15 cellular contexts compared by ENCODE assay signal in genomic region chr7:38206071-38206470, GRCh38. TPM values are rescaled to one million over a fixed set of nuclear protein-coding genes. Genes with fewer than 3 reads are reported as not detected.
DNase-seq lines count a peak whose midpoint lies in the region; ATAC-seq and TF ChIP-seq lines count a peak whose summit lies in the region.
"Had no signal": no experiment of that assay in that cellular context is flagged by ENCODE, and none has a peak within 500 bp of the region (broad histone marks: within the 10 kb centered on the region; RNA-seq: fewer than 3 reads in every experiment).

No MANE protein-coding gene starts in this region.

- DNase-seq in T-cell (no peak), myocyte (ENCODE audit: low read depth) (peak; percentile 70), DMS 273 (lab: John Stamatoyannopoulos, UW; ENCODE audit: unreplicated experiment) (no peak), occipital lobe (lab: John Stamatoyannopoulos, UW) (no peak)
- DNase-seq: C1 segment of cervical spinal cord; Calu3; CD4-positive, alpha-beta memory T cell; COR-L47; DMS153; DND-41; GM23248; H7; HCEC 1CT had no signal

- peaks cover 43% of the 10 kb centered on the region for H3K36me3 Mint-ChIP-seq in T-cell

- peak overlapping the region; percentile 55 for H3K27ac ChIP-seq in 22Rv1
- H3K27ac ChIP-seq: GM23248 had no signal

- H3K4me3 Mint-ChIP-seq in T-cell, result no peak overlapping the region
- H3K4me3 Mint-ChIP-seq: CD4-positive, alpha-beta memory T cell had no signal

- POLR2A ChIA-PET in T-cell (lab: Charles Lee), result no interaction called here

- no peaks in the 10 kb centered on the region for H3K27me3 Mint-ChIP-seq in T-cell
- H3K27me3 Mint-ChIP-seq: CD4-positive, alpha-beta memory T cell had no signal

- ATAC-seq in T-cell (replicated peaks in 1 of 4) (no peak), HG02588 (IDR thresholded peaks at IDR 0.05; ENCODE audit: unreplicated experiment) (no peak)

- peaks cover 0 to 3% (median 0%) of the 10 kb centered on the region in 3 donors for H3K9me3 Mint-ChIP-seq in T-cell

- CTCF ChIA-PET in T-cell (lab: Charles Lee), result interaction anchor here (0.9 to 1.5 kb wide), 6 partner anchors 9 to 170 kb away, joined by 3 to 14 read pairs (median 4); no protein-coding TSS in a partner anchor

- H3K27ac Mint-ChIP-seq in T-cell, result peak overlapping the region; percentile 25 to 54

- peaks cover 0 to 2% (median 0%) of the 10 kb centered on the region in 3 donors for H3K4me1 Mint-ChIP-seq in T-cell

- no peak for TF ChIP-seq CTCF in 22Rv1 (IDR thresholded peaks at IDR 0.05)

RNA-seq across cellular contexts. Expression of gene STARD3NL, which starts 28.0 kb away (rescaled TPM):
- total RNA-seq in T-cell (10 to 100 TPM; 12.1 to 13.5 (median 12.5) TPM), myocyte (74.3 and 81.3 TPM in 2 replicates), occipital lobe (93.4 TPM)
- 42.3 TPM for polyA plus RNA-seq in myocyte (2012)
